8 cellular contexts compared by ENCODE assay signal in the genomic region with DNA sequence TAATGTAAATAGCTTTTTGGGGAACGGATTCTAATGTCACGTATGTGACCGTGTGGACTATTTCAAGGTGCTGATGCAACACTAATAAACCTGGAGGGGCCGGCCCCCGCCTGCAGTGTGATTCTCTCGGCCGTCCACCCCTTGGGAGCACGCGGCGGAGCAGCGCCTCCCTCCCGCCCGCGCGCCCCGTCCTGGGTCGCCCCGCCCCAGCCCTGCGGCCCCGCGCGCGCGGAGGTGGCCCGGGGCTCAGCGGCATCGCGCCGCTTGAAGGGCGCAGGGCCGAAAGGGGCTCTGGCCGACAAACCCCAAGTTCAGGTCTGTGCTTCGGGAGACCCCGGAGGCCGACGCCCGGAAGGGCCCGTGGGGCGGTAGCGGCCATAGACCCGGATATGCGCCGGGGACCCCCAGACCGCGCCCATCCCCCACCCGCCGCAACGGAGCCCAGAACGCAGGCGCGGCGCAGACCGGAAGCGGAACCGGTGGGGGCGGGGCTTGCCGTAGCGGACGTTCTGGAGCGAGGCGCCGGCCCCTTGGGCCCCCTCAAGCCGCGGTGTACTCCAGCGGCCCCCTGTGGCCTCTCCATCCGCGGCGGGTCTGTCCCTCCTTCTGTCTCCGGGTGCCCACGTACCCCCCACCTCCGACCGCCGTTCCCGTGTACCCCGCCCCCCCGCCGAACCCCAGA. TPM values are rescaled to one million over a fixed set of nuclear protein-coding genes. Genes with fewer than 3 reads are reported as not detected.
DNase-seq lines count a peak whose midpoint lies in the region; ATAC-seq and TF ChIP-seq lines count a peak whose summit lies in the region.

A gene with protein sequence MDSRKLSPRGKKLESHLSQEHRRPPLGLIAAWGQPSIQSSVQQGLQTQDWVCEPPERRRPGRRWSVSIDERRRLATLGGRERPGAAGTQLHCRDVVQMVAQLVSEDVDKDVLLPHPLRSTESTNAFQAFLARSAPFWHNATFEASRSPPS (plus strand): TSS at position 495 of the 682 bp plus-strand sequence. CDS start 803 bp downstream, outside the sequence.

- peak within 1 kb of the TSS; percentile 79 for H3K4me3 ChIP-seq in Karpas-422 (ENCODE audit: low read length)
- peak within 1 kb of the TSS; percentile 54 for H3K4me3 ChIP-seq in RWPE2 (ENCODE audit: severe bottlenecking)
- peak within 1 kb of the TSS; percentile 77 for H3K4me3 ChIP-seq in fibroblast of villous mesenchyme (ENCODE audit: low read depth, low read length)
- H3K4me3 ChIP-seq in neuron (ENCODE audit: low read length) = peak within 1 kb of the TSS; percentile 74
- peak within 1 kb of the TSS; percentile 44 to 86 for H3K4me3 ChIP-seq in stomach smooth muscle (ENCODE audit: low read length in 2 of 2)

- ATAC-seq in GM21723 (IDR thresholded peaks at IDR 0.05; ENCODE audit: unreplicated experiment) = peak; percentile 67
- ATAC-seq in RWPE2 (ENCODE audit: low read depth) = peak; percentile 71

- peak within 1 kb of the TSS; percentile 24; the same call in 1 of the 2 replicates for H2AFZ ChIP-seq in Karpas-422 (ENCODE audit: low read length)
- H2AFZ ChIP-seq in neuron (ENCODE audit: low read depth, low read length) = peak within 1 kb of the TSS; percentile 66

- no peaks in the 10 kb centered on the region for H3K9me2 ChIP-seq in Karpas-422 (replicated peaks; ENCODE audit: insufficient read depth, low read length)

- H3K79me2 ChIP-seq in Karpas-422 (ENCODE audit: low read length) = peaks cover 11% of the 10 kb centered on the region

- DNase-seq in DMS79 treated with DMSO at 0.1 percent for 48 hours (lab: John Stamatoyannopoulos, UW) (peak; percentile 94), Karpas-422 (peak; percentile 99), RWPE2 (ENCODE audit: low spot score) (no peak), fibroblast of villous mesenchyme (ENCODE audit: low read depth) (peak; percentile 75)
- DNase-seq in activated effector memory CD4-positive, alpha-beta T cell treated with Interleukin-2 at 50 U/mL for 16 hours = peak; percentile 84

- H3K27ac ChIP-seq in Karpas-422 (ENCODE audit: low read length) = peak within 1 kb of the TSS; percentile 58
- peak within 1 kb of the TSS; percentile 59 for H3K27ac ChIP-seq in RWPE2 (ENCODE audit: poor library complexity, severe bottlenecking)
- peak within 1 kb of the TSS; percentile 62 for H3K27ac ChIP-seq in stomach smooth muscle (ENCODE audit: low read length)

- H3K36me3 ChIP-seq in Karpas-422 (ENCODE audit: insufficient read depth, low read length) (peaks cover 19% of the 10 kb centered on the region), RWPE2 (ENCODE audit: low read depth) (peaks cover 22% of the 10 kb centered on the region), neuron (ENCODE audit: insufficient read depth, low read length) (peaks cover 17% of the 10 kb centered on the region), stomach smooth muscle (ENCODE audit: control insufficient read depth in 2 of 2, insufficient read depth in 2 of 2, low read length in 2 of 2) (peaks cover 6 to 8% of the 10 kb centered on the region in 2 donors)

- H4K20me1 ChIP-seq in Karpas-422 (ENCODE audit: insufficient read depth, low read depth, low read length) = peaks cover 8% of the 10 kb centered on the region

- peak within 1 kb of the TSS; percentile 90 for H3K9ac ChIP-seq in Karpas-422 (ENCODE audit: low read length)
- H3K9ac ChIP-seq in stomach smooth muscle (ENCODE audit: low read length in 2 of 2) = peak within 1 kb of the TSS; percentile 58 to 89

- no peaks in the 10 kb centered on the region for H3K27me3 ChIP-seq in Karpas-422 (ENCODE audit: low read length)
- no peaks in the 10 kb centered on the region for H3K27me3 ChIP-seq in RWPE2 (ENCODE audit: insufficient read depth, poor library complexity, severe bottlenecking)
- no peaks in the 10 kb centered on the region for H3K27me3 ChIP-seq in neuron (ENCODE audit: insufficient read depth, low read length)
- no peaks in the 10 kb centered on the region for H3K27me3 ChIP-seq in stomach smooth muscle (ENCODE audit: control insufficient read depth in 1 of 2, insufficient read depth in 2 of 2, low read length in 2 of 2)

- TF ChIP-seq CTCF in RWPE2 (IDR thresholded peaks at IDR 0.05; ENCODE audit: poor library complexity, severe bottlenecking) (peak; percentile 25), fibroblast of villous mesenchyme (IDR thresholded peaks at IDR 0.05; ENCODE audit: insufficient read depth, low read depth, low read length) (no peak)

- H3K4me1 ChIP-seq in Karpas-422 (ENCODE audit: low read length) (peaks cover 24% of the 10 kb centered on the region), RWPE2 (ENCODE audit: insufficient read depth, poor library complexity, severe bottlenecking) (no peaks in the 10 kb centered on the region), neuron (ENCODE audit: insufficient read depth, low read length) (peaks cover 14% of the 10 kb centered on the region), stomach smooth muscle (ENCODE audit: control insufficient read depth, insufficient read depth, low read length) (peaks cover 22% of the 10 kb centered on the region)

- H3K9me3 ChIP-seq in Karpas-422 (ENCODE audit: low read length) = no peaks in the 10 kb centered on the region
- peaks cover 11% of the 10 kb centered on the region for H3K9me3 ChIP-seq in RWPE2 (ENCODE audit: severe bottlenecking)
- peaks cover 10% of the 10 kb centered on the region for H3K9me3 ChIP-seq in neuron (ENCODE audit: low read length)
- H3K9me3 ChIP-seq in stomach smooth muscle (ENCODE audit: control insufficient read depth in 2 of 2, low read length in 2 of 2) = no peaks in the 10 kb centered on the region

- H3K4me2 ChIP-seq in Karpas-422 (ENCODE audit: low read depth, low read length, poor library complexity, severe bottlenecking) = peak within 1 kb of the TSS; percentile 81

RNA-seq across cellular contexts. Expression of the gene that starts here (rescaled TPM):
- total RNA-seq in Karpas-422 (2014; rRNA removed; shearing (Covaris generic); ENCODE audit: low replicate concordance) = 0.67 and 1.7 TPM in 2 replicates
- total RNA-seq in fibroblast of villous mesenchyme = under 0.01 and 0.32 TPM in 2 replicates

Comparison
In these comparisons a context has a peak if more than half of its experiments do, and no peak if none do; other contexts are left out.
1. Peak in DNase-seq and H3K4me3 ChIP-seq in fibroblast of villous mesenchyme; RNA of the gene not detected or under 1 TPM.